ENCODE assay signal across 8 cellular contexts in genomic region chr17:6473128-6473767, GRCh38. TPM values are rescaled to one million over a fixed set of nuclear protein-coding genes. Genes with fewer than 3 reads are reported as not detected.
DNase-seq lines count a peak whose midpoint lies in the region; ATAC-seq, FAIRE-seq and TF ChIP-seq lines count a peak whose summit lies in the region.

No MANE protein-coding gene starts in this region.

- H3K9me3 ChIP-seq in mammary epithelial cell (replicated peaks; ENCODE audit: insufficient read depth, low read length) = no peaks in the 10 kb centered on the region
- no peaks in the 10 kb centered on the region for H3K9me3 ChIP-seq in keratinocyte (ENCODE audit: control insufficient read depth, low read depth, low read length)

- no peak overlapping the region for H3K27ac Mint-ChIP-seq in activated B cell treated with CpG ODN at 0.5 μM for 24 hours

- H3K36me3 ChIP-seq in mammary epithelial cell (ENCODE audit: insufficient read depth, low read length) (no peaks in the 10 kb centered on the region), keratinocyte (ENCODE audit: control insufficient read depth in 2 of 2, extremely low read depth in 1 of 2, insufficient read depth in 2 of 2, low read length in 2 of 2) (peaks cover 1 to 8% of the 10 kb centered on the region in 2 experiments)

- H3K27ac ChIP-seq in mammary epithelial cell (ENCODE audit: insufficient read depth, low read depth, low read length) (no peak overlapping the region), keratinocyte (ENCODE audit: control insufficient read depth, insufficient read depth, low read length) (no peak overlapping the region)

- H3K27me3 Mint-ChIP-seq in activated B cell treated with CpG ODN at 0.5 μM for 24 hours = peaks cover 3% of the 10 kb centered on the region

- POLR2A ChIA-PET in activated B cell treated with CpG ODN at 0.5 μM for 24 hours (lab: Charles Lee) = interaction anchor here (1.2 kb wide), 1 partner anchor 178 kb away, joined by 3 read pairs; no protein-coding TSS in a partner anchor

- BruUV-seq in mammary epithelial cell (replicated peaks; lab: Mats Ljungman, UMichigan) = no TSS peak

- H3K4me2 ChIP-seq in mammary epithelial cell (ENCODE audit: insufficient read depth, low read depth, low read length) (no peak overlapping the region), keratinocyte (ENCODE audit: control insufficient read depth, extremely low read depth, insufficient read depth, low read depth, low read length) (no peak overlapping the region)

- peaks cover 3% of the 10 kb centered on the region for H3K4me1 Mint-ChIP-seq in activated B cell treated with CpG ODN at 0.5 μM for 24 hours

- FAIRE-seq in keratinocyte (lab: Jason Lieb, UNC) = peak; percentile 76

- 45% methylated on average over 14 of the region's 14 CpGs for WGBS in mammary epithelial cell (ENCODE audit: low coverage, missing lambda C conversion rate)

- peaks cover 38% of the 10 kb centered on the region for H3K4me1 ChIP-seq in mammary epithelial cell (ENCODE audit: insufficient read depth, low read length)
- peaks cover 52% of the 10 kb centered on the region for H3K4me1 ChIP-seq in keratinocyte (ENCODE audit: control insufficient read depth, extremely low read depth, insufficient read depth, low read length)

- H3K9ac ChIP-seq in mammary epithelial cell (ENCODE audit: insufficient read depth, low read length) (no peak overlapping the region), keratinocyte (ENCODE audit: control insufficient read depth, extremely low read depth, insufficient read depth, low read length) (no peak overlapping the region)

- H3K9me1 ChIP-seq in keratinocyte (ENCODE audit: control insufficient read depth, extremely low read depth, insufficient read depth, low read length) = peaks cover 2% of the 10 kb centered on the region

- H3K4me3 Mint-ChIP-seq in activated B cell treated with CpG ODN at 0.5 μM for 24 hours = no peak overlapping the region

- no peak for DNase-seq in GM12864 (ENCODE audit: low read depth)
- DNase-seq in NCI-H1105 treated with DMSO at 0.1 percent for 48 hours (lab: John Stamatoyannopoulos, UW) = peak; percentile 58
- peak; percentile 49 for DNase-seq in activated B cell treated with CpG ODN at 0.5 μM for 24 hours
- peak; percentile 56 for DNase-seq in mammary epithelial cell
- no peak for DNase-seq in keratinocyte (ENCODE audit: low read depth, low spot score)
- peak; percentile 20 to 45 for DNase-seq in stimulated activated CD4-positive, alpha-beta T cell treated with anti-CD3 and anti-CD28 coated beads, Interleukin-1b, Interleukin-23, amount 100 ng/mL, for 1 hour (ENCODE audit: low read depth in 2 of 2)

- no peaks in the 10 kb centered on the region for H3K79me2 ChIP-seq in mammary epithelial cell (ENCODE audit: insufficient read depth, low read length)
- H3K79me2 ChIP-seq in keratinocyte (ENCODE audit: control insufficient read depth, insufficient read depth, low read length) = no peaks in the 10 kb centered on the region

- TF ChIP-seq CTCF in GM12864 (IDR thresholded peaks at IDR 0.05; ENCODE audit: low read depth, low read length, missing control alignments) (peak; percentile 98), activated B cell treated with CpG ODN at 0.5 μM for 24 hours (IDR thresholded peaks at IDR 0.05) (peak; percentile 93), mammary epithelial cell (conservative IDR thresholded peaks at IDR 0.05 in 1 of 2, IDR thresholded peaks at IDR 0.05 in 1 of 2; ENCODE audit: extremely low read depth in 1 of 2, insufficient read depth in 1 of 2, low read depth in 1 of 2, low read length in 2 of 2) (peak; percentile 96 to 98), keratinocyte (optimal IDR thresholded peaks at IDR 0.05 in 1 of 3, IDR thresholded peaks at IDR 0.05 in 1 of 3, conservative IDR thresholded peaks at IDR 0.05 in 1 of 3; ENCODE audit: extremely low read depth in 1 of 3, insufficient read depth in 2 of 3, low read length in 3 of 3) (peak; percentile 94 to 98 (median 95))

- in situ Hi-C loops in mammary epithelial cell (cut with MboI; ENCODE audit: low sequenced_read_pairs in 2 of 2) = loop anchor here (10.0 to 25.0 kb wide), 3 partner anchors 82 to 539 kb away; partner anchors contain the start of genes KIAA0753 (in 2 of the 2), TXNDC17 (in 2 of the 2), BCL6B (in 1 of the 2) and PITPNM3 (in 1 of the 2)

- ATAC-seq in activated B cell treated with CpG ODN at 0.5 μM for 24 hours (ENCODE audit: low read depth) = peak; percentile 65
- ATAC-seq in GM21515 (IDR thresholded peaks at IDR 0.05; ENCODE audit: unreplicated experiment) = no peak
- ATAC-seq in HG02571 (IDR thresholded peaks at IDR 0.05; ENCODE audit: unreplicated experiment) = no peak

- intact Hi-C loops in activated B cell treated with CpG ODN at 0.5 μM for 24 hours (cut with micrococcal nuclease) (loop anchor here (1.0 to 2.0 kb wide), 3 partner anchors 168 to 327 kb away; partner anchors contain the start of genes KIAA0753 and TXNDC17), mammary epithelial cell (cut with micrococcal nuclease) (loop anchor here (1.0 to 10.0 kb wide), 7 partner anchors 34 to 542 kb away; partner anchors contain the start of genes KIAA0753 and RNASEK)

- H2AFZ ChIP-seq in mammary epithelial cell (ENCODE audit: low read depth, low read length) (no peak overlapping the region), keratinocyte (ENCODE audit: control insufficient read depth, low read length) (no peak overlapping the region)

- H3K27me3 ChIP-seq in mammary epithelial cell (ENCODE audit: insufficient read depth, low read length) = no peaks in the 10 kb centered on the region
- no peaks in the 10 kb centered on the region for H3K27me3 ChIP-seq in keratinocyte (ENCODE audit: control insufficient read depth, extremely low read depth, insufficient read depth, low read length)

- H3K4me3 ChIP-seq in GM12864 (ENCODE audit: low read depth, low read length) (no peak overlapping the region), mammary epithelial cell (replicated peaks in 1 of 3; ENCODE audit: insufficient read depth in 1 of 3, low read depth in 2 of 3, low read length in 3 of 3) (no peak overlapping the region), keratinocyte (ENCODE audit: control insufficient read depth in 2 of 3, extremely low read depth in 1 of 3, insufficient read depth in 2 of 3, low read depth in 1 of 3, low read length in 3 of 3) (no peak overlapping the region)

- dilution Hi-C loops in mammary epithelial cell (cut with HindIII; ENCODE audit: low sequenced_read_pairs) (loop anchor here (5.0 kb wide), 1 partner anchor 79 kb away; no protein-coding TSS in a partner anchor), keratinocyte (cut with MboI; ENCODE audit: extremely low pct_ligation_motif_present, low sequenced_read_pairs) (no loop called here)

- CTCF ChIA-PET in activated B cell treated with CpG ODN at 0.5 μM for 24 hours (lab: Charles Lee) = interaction anchor here (0.7 to 3.1 kb wide), 13 partner anchors 8 to 531 kb away, joined by 3 to 15 read pairs (median 3); no protein-coding TSS in a partner anchor
- CTCF ChIA-PET in mammary epithelial cell (lab: Charles Lee; ENCODE audit: low non-redundant PET) = interaction anchor here (0.5 to 1.2 kb wide), 3 partner anchors 33 to 175 kb away, joined by 3 to 4 read pairs (median 3); no protein-coding TSS in a partner anchor

- H3K9me3 Mint-ChIP-seq in activated B cell treated with CpG ODN at 0.5 μM for 24 hours = no peaks in the 10 kb centered on the region

- H4K20me1 ChIP-seq in mammary epithelial cell (ENCODE audit: insufficient read depth, low read length) (no peaks in the 10 kb centered on the region), keratinocyte (ENCODE audit: control insufficient read depth, extremely low read depth, insufficient read depth, low read length) (peaks cover 3% of the 10 kb centered on the region)

- no peaks in the 10 kb centered on the region for H3K36me3 Mint-ChIP-seq in activated B cell treated with CpG ODN at 0.5 μM for 24 hours (ENCODE audit: low read depth)

RNA-seq across cellular contexts. Expression of gene PIMREG, which starts 29.0 kb away (rescaled TPM):
- total RNA-seq in activated B cell treated with CpG ODN at 0.5 μM for 24 hours (0.27 and 0.69 TPM in 2 replicates), mammary epithelial cell (10 to 100 TPM in 1 of 2 donors, under 1 TPM in 1; 0.83 to 18.4 TPM)
- polyA plus RNA-seq in mammary epithelial cell (18.2 TPM), keratinocyte (1.7 to 7.5 TPM (median 6.5 TPM) in 3 replicates)
- polyA minus RNA-seq in mammary epithelial cell (7.8 TPM), keratinocyte (1.2 to 3.3 TPM (median 2.7 TPM) in 3 replicates)
- polyA plus RNA-seq in keratinocyte (2011; ENCODE audit: low read depth) = not detected
- polyA plus RNA-seq in keratinocyte (2011; cell fraction: cytosol; rRNA removed) = 1.8 TPM in 2 replicates
- polyA plus RNA-seq in keratinocyte (2011; cell fraction: nucleus; rRNA removed) = 1.3 TPM in 2 replicates
- polyA plus RNA-seq in keratinocyte (2012; ENCODE audit: low replicate concordance) = 0.44 and 6.0 TPM in 2 replicates
- 3.1 TPM for polyA minus RNA-seq in keratinocyte (2011; cell fraction: cytosol; rRNA and poly(A)+ RNA removed)
- polyA minus RNA-seq in keratinocyte (2011; cell fraction: nucleus; rRNA and poly(A)+ RNA removed) = 0.47 and 0.95 TPM in 2 replicates

RNA-seq across cellular contexts. Expression of gene AIPL1, which starts 38.3 kb away (rescaled TPM):
- total RNA-seq in activated B cell treated with CpG ODN at 0.5 μM for 24 hours = not detected in 2 replicates
- total RNA-seq in mammary epithelial cell = not detected
- not detected for polyA plus RNA-seq in mammary epithelial cell
- polyA minus RNA-seq in mammary epithelial cell = not detected
- polyA plus RNA-seq in keratinocyte = not detected in 3 replicates
- polyA plus RNA-seq in keratinocyte (2011; ENCODE audit: low read depth) = not detected
- not detected in 2 replicates for polyA plus RNA-seq in keratinocyte (2011; cell fraction: cytosol; rRNA removed)
- polyA plus RNA-seq in keratinocyte (2011; cell fraction: nucleus; rRNA removed) = not detected in 2 replicates
- not detected in 2 replicates for polyA plus RNA-seq in keratinocyte (2012; ENCODE audit: low replicate concordance)
- not detected in 3 replicates for polyA minus RNA-seq in keratinocyte
- not detected for polyA minus RNA-seq in keratinocyte (2011; cell fraction: cytosol; rRNA and poly(A)+ RNA removed)
- polyA minus RNA-seq in keratinocyte (2011; cell fraction: nucleus; rRNA and poly(A)+ RNA removed) = not detected in 2 replicates

Comparison
In these comparisons a context has a peak if more than half of its experiments do, and no peak if none do; other contexts are left out.
1. DNase-seq: peak in NCI-H1105 treated with DMSO at 0.1 percent for 48 hours (single experiment), activated B cell treated with CpG ODN at 0.5 μM for 24 hours (single experiment), mammary epithelial cell (single experiment) and stimulated activated CD4-positive, alpha-beta T cell treated with anti-CD3 and anti-CD28 coated beads, Interleukin-1b, Interleukin-23, amount 100 ng/mL, for 1 hour (2 of 2); none in GM12864 (single experiment) and keratinocyte (single experiment).
2. Peak in every context shown above with its lines, with median percentiles within 50 percentile points of each other: CTCF ChIP-seq.